ENCODE assay signal across 1 cellular context in the genomic region with DNA sequence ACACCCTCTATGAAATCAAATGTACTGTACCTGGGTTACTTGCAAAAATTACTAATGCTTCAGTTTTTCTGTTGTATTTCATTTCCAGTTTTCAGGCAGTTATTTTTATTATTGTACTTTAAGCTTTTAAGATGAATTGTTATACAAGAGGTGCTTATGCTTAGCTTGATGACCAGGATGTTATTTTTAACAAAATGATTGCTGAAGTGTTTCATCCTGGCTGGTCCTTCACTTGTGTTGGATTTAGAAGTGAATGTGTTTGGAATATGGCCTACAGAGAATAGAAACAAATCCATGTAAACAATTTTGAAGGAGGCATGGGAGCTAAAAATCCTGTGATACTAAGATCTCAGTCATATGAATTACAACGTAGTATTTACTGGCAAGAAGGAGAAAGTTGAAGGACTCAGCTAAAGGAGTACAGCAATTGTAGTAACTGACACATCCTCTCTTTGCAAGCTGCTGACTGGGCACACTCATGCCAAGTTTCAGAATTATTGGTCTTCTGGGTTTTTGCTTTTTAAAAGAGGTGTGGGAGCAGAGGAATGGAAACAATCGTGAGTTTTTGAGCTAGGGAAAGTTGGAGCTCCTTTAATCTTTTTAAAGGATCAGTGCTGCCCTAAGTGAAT.
TF ChIP-seq lines count a peak whose summit lies in the region.

No MANE protein-coding gene starts in this region.

TF ChIP-seq in IMR-90, 13 proteins besides CTCF, POLR2A, EP300 and RAD21:
- TF ChIP-seq, protein P1, sequence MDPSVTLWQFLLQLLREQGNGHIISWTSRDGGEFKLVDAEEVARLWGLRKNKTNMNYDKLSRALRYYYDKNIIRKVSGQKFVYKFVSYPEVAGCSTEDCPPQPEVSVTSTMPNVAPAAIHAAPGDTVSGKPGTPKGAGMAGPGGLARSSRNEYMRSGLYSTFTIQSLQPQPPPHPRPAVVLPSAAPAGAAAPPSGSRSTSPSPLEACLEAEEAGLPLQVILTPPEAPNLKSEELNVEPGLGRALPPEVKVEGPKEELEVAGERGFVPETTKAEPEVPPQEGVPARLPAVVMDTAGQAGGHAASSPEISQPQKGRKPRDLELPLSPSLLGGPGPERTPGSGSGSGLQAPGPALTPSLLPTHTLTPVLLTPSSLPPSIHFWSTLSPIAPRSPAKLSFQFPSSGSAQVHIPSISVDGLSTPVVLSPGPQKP (IDR thresholded peaks at IDR 0.05; ENCODE audit: borderline replicate concordance, low read depth, low read length): no peak
- no peak for TF ChIP-seq FOS (IDR thresholded peaks at IDR 0.05; ENCODE audit: low read depth, low read length)
- no peak for TF ChIP-seq NFE2L2 (IDR thresholded peaks at IDR 0.05; ENCODE audit: low read depth, low read length)
- no peak for TF ChIP-seq BHLHE40 (IDR thresholded peaks at IDR 0.05; ENCODE audit: low read depth, low read length)
- TF ChIP-seq RFX5 (IDR thresholded peaks at IDR 0.05; ENCODE audit: low read depth, low read length): no peak
- no peak for TF ChIP-seq CEBPB (IDR thresholded peaks at IDR 0.05; ENCODE audit: low read depth, low read length)
- no peak for TF ChIP-seq SMC3 (IDR thresholded peaks at IDR 0.05; ENCODE audit: low read depth, low read length)
- TF ChIP-seq MAFK (IDR thresholded peaks at IDR 0.05; ENCODE audit: low read depth, low read length): no peak
- TF ChIP-seq RCOR1 (IDR thresholded peaks at IDR 0.05; ENCODE audit: insufficient replicate concordance, low read length): no peak
